Comparison of ENCODE assay signal across 6 cellular contexts in genomic region chr16:30369091-30369937, GRCh38. TPM values are rescaled to one million over a fixed set of nuclear protein-coding genes. Genes with fewer than 3 reads are reported as not detected.
A peak's percentile ranks its signal among the peaks of the same experiment; 100 is the strongest.
DNase-seq lines count a peak whose midpoint lies in the region; ATAC-seq, FAIRE-seq and TF ChIP-seq lines count a peak whose summit lies in the region.

No MANE protein-coding gene starts in this region.

- H3K4me2 ChIP-seq in H1 (ENCODE audit: insufficient read depth in 1 of 2, low read depth in 2 of 2, low read length in 2 of 2) (peak overlapping the region; percentile 83 to 87), skeletal muscle satellite cell (ENCODE audit: low read length) (peak overlapping the region; percentile 86)

- H2BK120ac ChIP-seq in H1 (replicated peaks; ENCODE audit: low read depth, low read length): no peak overlapping the region

- no peak overlapping the region for H3K27ac ChIP-seq in H1 (ENCODE audit: low read depth, low read length)

- TF ChIP-seq POLR2A in H1 (IDR thresholded peaks at IDR 0.05; ENCODE audit: control extremely low read depth in 1 of 2, low read depth in 2 of 2, low read length in 2 of 2): no peak

- WGBS in H1 (ENCODE audit: extremely low coverage in 1 of 2, insufficient coverage in 1 of 2, insufficient read length in 1 of 2, insufficient replicate concordance in 2 of 2, low coverage in 1 of 2, low lambda C conversion rate in 2 of 2, missing lambda C conversion rate in 1 of 2), 2 experiments: 40% methylated on average over 34 of the region's 45 CpGs; no CpG with 5 or more reads in 1 of the 2 experiments

- H3K4me1 ChIP-seq in H1 (replicated peaks in 1 of 4; ENCODE audit: control insufficient read depth in 3 of 4, insufficient read depth in 4 of 4, low read length in 3 of 4): peaks cover 0 to 17% (median 11%) of the 10 kb centered on the region in 4 experiments; a peak in 6 of 7 replicates
- H3K4me1 ChIP-seq in skeletal muscle satellite cell (ENCODE audit: control insufficient read depth, insufficient read depth, low read length): peaks cover 29% of the 10 kb centered on the region

- H3K23ac ChIP-seq in H1 (ENCODE audit: insufficient read length): no peak overlapping the region

- H2BK12ac ChIP-seq in H1 (ENCODE audit: low read depth, low read length): no peak overlapping the region

- no peaks in the 10 kb centered on the region for H3K9me3 ChIP-seq in H1 (ENCODE audit: insufficient read depth in 2 of 2, low read depth in 1 of 2, low read length in 1 of 2)
- H3K9me3 ChIP-seq in skeletal muscle satellite cell (replicated peaks; ENCODE audit: low read length): no peaks in the 10 kb centered on the region

- H2BK15ac ChIP-seq in H1 (ENCODE audit: low read length): no peak overlapping the region

- H4K8ac ChIP-seq in H1 (ENCODE audit: extremely low read depth, insufficient read depth, low read length): no peak overlapping the region; the same call in 1 of the 2 replicates

- peaks cover 10% of the 10 kb centered on the region; the same call in 1 of the 2 replicates for H3K23me2 ChIP-seq in H1 (ENCODE audit: low read depth, low read length)

- no peak overlapping the region for H3K56ac ChIP-seq in H1 (replicated peaks; ENCODE audit: insufficient read length, low read depth, low read length)

- H3K9ac ChIP-seq in H1 (replicated peaks in 1 of 4; ENCODE audit: extremely low read depth in 1 of 4, low read depth in 3 of 4, low read length in 3 of 4) (peak overlapping the region in 1 of 4 experiments; percentile 2; a peak in 2 of 7 replicates), skeletal muscle satellite cell (ENCODE audit: low read depth, low read length) (peak overlapping the region; percentile 71)

- no peak overlapping the region for H2AK5ac ChIP-seq in H1 (ENCODE audit: low read depth, low read length)

- H3K4me3 ChIP-seq in H1 (ENCODE audit: extremely low read depth in 1 of 4, insufficient read depth in 2 of 4, low read depth in 3 of 4, low read length in 4 of 4) (peak overlapping the region; percentile 43 to 81 (median 52)), skeletal muscle satellite cell (ENCODE audit: low read length) (peak overlapping the region; percentile 71)

- H3K36me3 ChIP-seq in H1 (ENCODE audit: control insufficient read depth in 2 of 4, insufficient read depth in 4 of 4, low read length in 3 of 4) (0 out of 8 replicates have a peak, but pooled peaks cover 0 to 4% (median 0%) of the 10 kb centered on the region in 4 experiments), skeletal muscle satellite cell (ENCODE audit: insufficient read depth, low read length) (peaks cover 16% of the 10 kb centered on the region)

- no peak overlapping the region for H2BK20ac ChIP-seq in H1 (ENCODE audit: low read length)

- TF ChIP-seq CTCF in H1 (IDR thresholded peaks at IDR 0.05; ENCODE audit: control extremely low read depth in 1 of 3, insufficient read depth in 1 of 3, low read depth in 1 of 3, low read length in 3 of 3): no peak

- H2AFZ ChIP-seq in H1 (ENCODE audit: low read length): no peak overlapping the region

- FAIRE-seq in H1 (lab: Jason Lieb, UNC): no peak

- peaks cover 10% of the 10 kb centered on the region for H3K79me1 ChIP-seq in H1 (ENCODE audit: low read depth, low read length)

- TF ChIP-seq EP300 in H1 (IDR thresholded peaks at IDR 0.05; ENCODE audit: borderline replicate concordance in 1 of 2, low read depth in 2 of 2, low read length in 2 of 2): no peak

- H3K27me3 ChIP-seq in H1 (replicated peaks in 1 of 4; ENCODE audit: control insufficient read depth in 3 of 4, extremely low read depth in 1 of 4, insufficient read depth in 3 of 4, low read length in 3 of 4): no peaks in the 10 kb centered on the region
- H3K27me3 ChIP-seq in skeletal muscle satellite cell (ENCODE audit: control insufficient read depth, insufficient read depth, low read length): no peaks in the 10 kb centered on the region

- CTCF ChIA-PET in H1 (lab: Charles Lee; ENCODE audit: partially characterized antibody): interaction anchor here (0.6 to 1.9 kb wide), 6 partner anchors 10 to 61 kb away, joined by 3 to 11 read pairs (median 3); partner anchors contain the start of gene DCTPP1

- POLR2A ChIA-PET in H1 (lab: Charles Lee; ENCODE audit: partially characterized antibody): interaction anchor here (0.6 to 6.9 kb wide), 8 partner anchors 9 to 129 kb away, joined by 3 to 79 read pairs (median 4); partner anchors contain the start of genes CD2BP2 and ZNF771

- H4K20me1 ChIP-seq in H1 (replicated peaks in 1 of 2; ENCODE audit: control insufficient read depth in 1 of 2, insufficient read depth in 2 of 2, low read length in 2 of 2): peaks cover 4 to 18% of the 10 kb centered on the region in 2 experiments

- DNase-seq in DMS53 (lab: John Stamatoyannopoulos, UW) (peak; percentile 52), DMS53 treated with DMSO at 0.1 percent for 48 hours (lab: John Stamatoyannopoulos, UW; ENCODE audit: unreplicated experiment) (no peak), H1 (ENCODE audit: low read depth in 1 of 2, low spot score in 2 of 2) (peak in 1 of 2 experiments; percentile 58), epidermal melanocyte (ENCODE audit: insufficient read length, low spot score) (no peak)

- ATAC-seq in HG02852 (IDR thresholded peaks at IDR 0.05; ENCODE audit: unreplicated experiment): no peak

- H4K91ac ChIP-seq in H1 (replicated peaks; ENCODE audit: insufficient read length, low read length): no peak overlapping the region

- H3K14ac ChIP-seq in H1 (ENCODE audit: insufficient read length): no peak overlapping the region

- peaks cover 0 to 29% of the 10 kb centered on the region in 2 experiments; a peak in 2 of 4 replicates for H3K79me2 ChIP-seq in H1 (ENCODE audit: control insufficient read depth in 1 of 2, insufficient read depth in 2 of 2, low read length in 2 of 2)

- H4K5ac ChIP-seq in H1 (ENCODE audit: insufficient read length, low read depth, low read length): no peak overlapping the region

- no peak overlapping the region for H3K4ac ChIP-seq in H1 (replicated peaks; ENCODE audit: insufficient read length, low read depth, low read length)

- no peak overlapping the region for H2BK5ac ChIP-seq in H1 (ENCODE audit: low read depth, low read length)

- H3K18ac ChIP-seq in H1 (ENCODE audit: extremely low read depth, low read length): no peak overlapping the region; the same call in 1 of the 2 replicates

- TF ChIP-seq RAD21 in H1 (IDR thresholded peaks at IDR 0.05 in 1 of 2, conservative IDR thresholded peaks at IDR 0.05 in 1 of 2; ENCODE audit: low read depth in 2 of 2, low read length in 2 of 2): no peak

RNA-seq across cellular contexts. Expression of gene TBC1D10B, which starts 1.0 kb away (rescaled TPM):
- total RNA-seq in H1 (2021; fragmentation: NEBNext Ultra II Directional; extraction: Animal tissue kit (Norgen Biotek cat#: 25700)): 28.6 and 29.4 TPM in 2 replicates
- polyA plus RNA-seq in H1 (2011; rRNA removed): 15.4 and 22.1 TPM in 2 replicates
- 14.2 TPM for polyA plus RNA-seq in H1 (2011; cell fraction: cytosol; rRNA removed)
- polyA plus RNA-seq in H1 (2011; cell fraction: nucleus; rRNA removed): 23.6 TPM
- polyA plus RNA-seq in H1 (2012, experiment 1 of 2): 23.8 to 27.5 TPM (median 24.9 TPM) in 4 replicates
- polyA plus RNA-seq in H1 (2012, experiment 2 of 2): 24.2 TPM
- polyA plus RNA-seq in H1 (2013, experiment 1 of 2): 15.4 TPM
- 14.1 TPM for polyA plus RNA-seq in H1 (2013, experiment 2 of 2)
- polyA minus RNA-seq in H1 (2011; rRNA and poly(A)+ RNA removed): 10.9 and 17.3 TPM in 2 replicates
- 14.0 TPM for polyA minus RNA-seq in H1 (2011; cell fraction: cytosol; rRNA and poly(A)+ RNA removed)
- polyA minus RNA-seq in H1 (2011; cell fraction: nucleus; rRNA and poly(A)+ RNA removed): 11.5 TPM
- 37.8 and 50.5 TPM in 2 replicates for total RNA-seq in skeletal muscle satellite cell (2012; rRNA removed)

RNA-seq across cellular contexts. Expression of gene MYL11, which starts 5.3 kb away (rescaled TPM):
- total RNA-seq in H1 (2021; fragmentation: NEBNext Ultra II Directional; extraction: Animal tissue kit (Norgen Biotek cat#: 25700)): 1.2 TPM in 1 of 2 replicates, not detected in the other
- polyA plus RNA-seq in H1 (2011; rRNA removed): 1.4 and 1.5 TPM in 2 replicates
- 0.98 TPM for polyA plus RNA-seq in H1 (2011; cell fraction: cytosol; rRNA removed)
- 0.33 TPM for polyA plus RNA-seq in H1 (2011; cell fraction: nucleus; rRNA removed)
- 0.59 to 4.0 TPM (median 2.1 TPM) in 4 replicates for polyA plus RNA-seq in H1 (2012, experiment 1 of 2)
- 4.7 TPM for polyA plus RNA-seq in H1 (2012, experiment 2 of 2)
- polyA plus RNA-seq in H1 (2013, experiment 1 of 2): 2.7 TPM
- 4.0 TPM for polyA plus RNA-seq in H1 (2013, experiment 2 of 2)
- 0.44 and 0.73 TPM in 2 replicates for polyA minus RNA-seq in H1 (2011; rRNA and poly(A)+ RNA removed)
- not detected for polyA minus RNA-seq in H1 (2011; cell fraction: cytosol; rRNA and poly(A)+ RNA removed)
- not detected for polyA minus RNA-seq in H1 (2011; cell fraction: nucleus; rRNA and poly(A)+ RNA removed)
- 0.51 and 137 TPM in 2 replicates for total RNA-seq in skeletal muscle satellite cell (2012; rRNA removed)

RNA-seq across cellular contexts. Expression of gene SEPTIN1, which starts 13.0 kb away (rescaled TPM):
- 0.84 and 1.4 TPM in 2 replicates for total RNA-seq in H1 (2021; fragmentation: NEBNext Ultra II Directional; extraction: Animal tissue kit (Norgen Biotek cat#: 25700))
- 0.24 and 0.57 TPM in 2 replicates for polyA plus RNA-seq in H1 (2011; rRNA removed)
- polyA plus RNA-seq in H1 (2011; cell fraction: cytosol; rRNA removed): 0.70 TPM
- 0.83 TPM for polyA plus RNA-seq in H1 (2011; cell fraction: nucleus; rRNA removed)
- polyA plus RNA-seq in H1 (2012, experiment 1 of 2): 1.1 to 2.7 TPM (median 1.3 TPM) in 4 replicates
- 0.73 TPM for polyA plus RNA-seq in H1 (2012, experiment 2 of 2)
- polyA plus RNA-seq in H1 (2013, experiment 1 of 2): 1.5 TPM
- 1.5 TPM for polyA plus RNA-seq in H1 (2013, experiment 2 of 2)
- not detected in 2 replicates for polyA minus RNA-seq in H1 (2011; rRNA and poly(A)+ RNA removed)
- polyA minus RNA-seq in H1 (2011; cell fraction: cytosol; rRNA and poly(A)+ RNA removed): not detected
- polyA minus RNA-seq in H1 (2011; cell fraction: nucleus; rRNA and poly(A)+ RNA removed): not detected
- total RNA-seq in skeletal muscle satellite cell (2012; rRNA removed): not detected in 2 replicates

RNA-seq across cellular contexts. Expression of gene CD2BP2, which starts 14.2 kb away (rescaled TPM):
- total RNA-seq in H1 (2021; fragmentation: NEBNext Ultra II Directional; extraction: Animal tissue kit (Norgen Biotek cat#: 25700)): 55.3 and 55.4 TPM in 2 replicates
- polyA plus RNA-seq in H1 (2011; rRNA removed): 22.4 and 30.4 TPM in 2 replicates
- polyA plus RNA-seq in H1 (2011; cell fraction: cytosol; rRNA removed): 41.3 TPM
- 88.6 TPM for polyA plus RNA-seq in H1 (2011; cell fraction: nucleus; rRNA removed)
- 44.2 to 48.1 TPM (median 46.0 TPM) in 4 replicates for polyA plus RNA-seq in H1 (2012, experiment 1 of 2)
- polyA plus RNA-seq in H1 (2012, experiment 2 of 2): 36.3 TPM
- 22.9 TPM for polyA plus RNA-seq in H1 (2013, experiment 1 of 2)
- 22.8 TPM for polyA plus RNA-seq in H1 (2013, experiment 2 of 2)
- polyA minus RNA-seq in H1 (2011; rRNA and poly(A)+ RNA removed): 31.4 and 35.3 TPM in 2 replicates
- 19.1 TPM for polyA minus RNA-seq in H1 (2011; cell fraction: cytosol; rRNA and poly(A)+ RNA removed)
- polyA minus RNA-seq in H1 (2011; cell fraction: nucleus; rRNA and poly(A)+ RNA removed): 24.0 TPM
- 19.9 and 24.8 TPM in 2 replicates for total RNA-seq in skeletal muscle satellite cell (2012; rRNA removed)

RNA-seq across cellular contexts. Expression of gene ZNF48, which starts 25.9 kb away (rescaled TPM):
- 40.6 and 41.2 TPM in 2 replicates for total RNA-seq in H1 (2021; fragmentation: NEBNext Ultra II Directional; extraction: Animal tissue kit (Norgen Biotek cat#: 25700))
- polyA plus RNA-seq in H1 (2011; rRNA removed): 30.4 and 39.6 TPM in 2 replicates
- 27.3 TPM for polyA plus RNA-seq in H1 (2011; cell fraction: cytosol; rRNA removed)
- polyA plus RNA-seq in H1 (2011; cell fraction: nucleus; rRNA removed): 30.8 TPM
- polyA plus RNA-seq in H1 (2012, experiment 1 of 2): 30.8 to 36.4 TPM (median 33.0 TPM) in 4 replicates
- polyA plus RNA-seq in H1 (2012, experiment 2 of 2): 36.2 TPM
- 19.0 TPM for polyA plus RNA-seq in H1 (2013, experiment 1 of 2)
- 18.2 TPM for polyA plus RNA-seq in H1 (2013, experiment 2 of 2)
- polyA minus RNA-seq in H1 (2011; rRNA and poly(A)+ RNA removed): 23.0 and 24.8 TPM in 2 replicates
- 20.8 TPM for polyA minus RNA-seq in H1 (2011; cell fraction: cytosol; rRNA and poly(A)+ RNA removed)
- 25.9 TPM for polyA minus RNA-seq in H1 (2011; cell fraction: nucleus; rRNA and poly(A)+ RNA removed)
- total RNA-seq in skeletal muscle satellite cell (2012; rRNA removed): 4.6 and 7.0 TPM in 2 replicates
